In genomic region chr17:76239538-76240274, GRCh38 we compare ENCODE assay signal across 9 cellular contexts. TPM values are rescaled to one million over a fixed set of nuclear protein-coding genes. Genes with fewer than 3 reads are reported as not detected.
A peak's percentile ranks its signal among the peaks of the same experiment; 100 is the strongest.
DNase-seq lines count a peak whose midpoint lies in the region; ATAC-seq and TF ChIP-seq lines count a peak whose summit lies in the region.
"Had no signal": no experiment of that assay in that cellular context is flagged by ENCODE, and none has a peak within 500 bp of the region (broad histone marks: within the 10 kb centered on the region; RNA-seq: fewer than 3 reads in every experiment).

No MANE protein-coding gene starts in this region.

- intact Hi-C loops in aorta (cut with DNase I) = loop anchor here in 1 of 2 donors (5.0 kb wide), 1 partner anchor 38 kb away; no protein-coding TSS in a partner anchor

- TF ChIP-seq POLR2A in GM18505 (IDR thresholded peaks at IDR 0.05; ENCODE audit: borderline replicate concordance, extremely low read depth, insufficient read depth, insufficient read length) = no peak

- H3K27ac Mint-ChIP-seq in brain = peak overlapping the region; percentile 54 to 80 (median 75)

- H3K27me3 Mint-ChIP-seq in brain = peaks cover 9% of the 10 kb centered on the region

- no peaks in the 10 kb centered on the region for H3K36me3 Mint-ChIP-seq in brain

- no peaks in the 10 kb centered on the region for H3K36me3 ChIP-seq in mesodermal cell (ENCODE audit: control insufficient read depth, insufficient read depth, low read length)
- H3K36me3 ChIP-seq in aorta (ENCODE audit: control insufficient read depth in 1 of 2, insufficient read depth in 2 of 2, low read length in 1 of 2) = no peaks in the 10 kb centered on the region

- H3K9me3 Mint-ChIP-seq in brain = peaks cover 0 to 2% (median 0%) of the 10 kb centered on the region in 5 experiments

- H3K9me3 ChIP-seq in mesodermal cell (ENCODE audit: control insufficient read depth, low read length) = no peaks in the 10 kb centered on the region
- H3K9me3 ChIP-seq in aorta (ENCODE audit: control insufficient read depth, low read length) = no peaks in the 10 kb centered on the region

- DNase-seq in aorta (peak; percentile 54 to 79), NCI-H1436 treated with DMSO at 0.1 percent for 48 hours (lab: John Stamatoyannopoulos, UW) (no peak)
- DNase-seq in activated CD4-positive, alpha-beta T cell treated with anti-CD3 and anti-CD28 coated beads for 4 hours = no peak
- no peak for DNase-seq in effector CD4-positive, alpha-beta T cell

- H3K4me3 Mint-ChIP-seq in brain = peak overlapping the region; percentile 83 to 90 (median 86)

- 1 to 4% methylated on average over 43 to 55 of the region's 75 CpGs for WGBS in mesodermal cell (ENCODE audit: insufficient coverage in 2 of 2), 2 experiments
- 2% methylated on average over 47 to 75 of the region's 75 CpGs for WGBS in aorta, 2 donors

- ATAC-seq in GM18505 (IDR thresholded peaks at IDR 0.05; ENCODE audit: unreplicated experiment) (peak; percentile 27), HG03520 (IDR thresholded peaks at IDR 0.05; ENCODE audit: unreplicated experiment) (peak; percentile 8), aorta (ENCODE audit: low FRiP score) (peak; percentile 16)

- peaks cover 59% of the 10 kb centered on the region for H3K4me1 Mint-ChIP-seq in brain

- no peak for TF ChIP-seq CTCF in brain (conservative IDR thresholded peaks at IDR 0.05)

- H3K4me3 ChIP-seq in mesodermal cell (ENCODE audit: extremely low read depth, insufficient read depth, low read length, poor library complexity, severe bottlenecking) (peak overlapping the region; percentile 45), aorta (ENCODE audit: low read length in 2 of 2) (peak overlapping the region; percentile 46 to 84)

- no peak overlapping the region for H3K27ac ChIP-seq in mesodermal cell (ENCODE audit: low read depth, low read length, severe bottlenecking)
- H3K27ac ChIP-seq in aorta (ENCODE audit: low read depth in 1 of 2, low read length in 2 of 2) = no peak overlapping the region

- no peaks in the 10 kb centered on the region for H3K27me3 ChIP-seq in aorta (ENCODE audit: control insufficient read depth in 1 of 2, insufficient read depth in 2 of 2, low read length in 1 of 2)

- H3K4me1 ChIP-seq in mesodermal cell (ENCODE audit: control insufficient read depth, insufficient read depth, low read length, poor library complexity, severe bottlenecking) (no peaks in the 10 kb centered on the region), aorta (ENCODE audit: control insufficient read depth in 1 of 2, insufficient read depth in 2 of 2, low read length in 2 of 2) (no peaks in the 10 kb centered on the region)

RNA-seq across cellular contexts. Expression of gene RNF157, which starts 0.6 kb away (rescaled TPM):
- polyA plus RNA-seq in brain (ENCODE audit: insufficient read depth, low read depth, low replicate concordance) = 90.2 TPM
- 7.1 TPM for polyA plus RNA-seq in mesodermal cell (2013, experiment 1 of 2)
- 5.3 TPM for polyA plus RNA-seq in mesodermal cell (2013, experiment 2 of 2)
- 1 to 10 TPM; 1.7 to 2.0 TPM for total RNA-seq in aorta
- polyA plus RNA-seq in aorta = 1 to 10 TPM in 1 of 2 donors, under 1 TPM in 1; 0.36 to 3.8 TPM
- polyA plus RNA-seq: keratinocyte had no signal

RNA-seq across cellular contexts. Expression of gene UBALD2, which starts 25.4 kb away (rescaled TPM):
- polyA plus RNA-seq in brain (ENCODE audit: insufficient read depth, low read depth, low replicate concordance) (140 TPM), aorta (10 to 100 TPM; 23.2 to 27.7 TPM)
- polyA plus RNA-seq in mesodermal cell (2013, experiment 1 of 2) = 133 TPM
- polyA plus RNA-seq in mesodermal cell (2013, experiment 2 of 2) = 96.3 TPM
- total RNA-seq in aorta = 10 to 100 TPM; 25.8 to 30.2 TPM

Comparison
In these comparisons a context has a peak if more than half of its experiments do, and no peak if none do; other contexts are left out.
1. DNase-seq: peak in aorta (2 of 2); none in NCI-H1436 treated with DMSO at 0.1 percent for 48 hours (single experiment), activated CD4-positive, alpha-beta T cell treated with anti-CD3 and anti-CD28 coated beads for 4 hours (0 of 2) and effector CD4-positive, alpha-beta T cell (single experiment).
2. RNA of gene RNF157, which starts 0.6 kb away (polyA plus RNA-seq): 90.2 TPM in brain (single experiment); 0.36 to 3.8 TPM in aorta; every median in the first group is over 10 times any median in the second.
3. Peak in every context shown above with its lines, with median percentiles within 50 percentile points of each other: ATAC-seq.